ENCODE assay signal across 11 cellular contexts in the genomic region with DNA sequence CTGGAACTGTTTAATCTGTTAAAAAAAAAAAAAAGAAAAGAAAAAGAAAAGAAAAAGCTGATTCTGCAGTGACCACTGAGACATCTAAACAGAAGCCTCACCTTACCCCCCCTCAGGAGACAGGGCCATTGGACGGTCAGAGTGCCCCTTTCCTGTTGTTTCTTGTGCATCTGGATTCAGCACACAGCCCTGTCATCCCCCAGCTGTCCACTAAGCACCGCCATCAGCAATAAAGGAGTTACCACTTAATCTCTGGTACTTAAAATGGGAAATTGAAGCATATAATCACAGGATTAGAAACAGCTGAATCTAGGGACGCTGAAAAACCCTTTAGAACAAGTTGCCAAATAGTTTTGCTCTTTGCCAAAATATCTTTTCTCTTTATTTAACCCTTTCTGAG.
DNase-seq lines count a peak whose midpoint lies in the region; ATAC-seq, FAIRE-seq and TF ChIP-seq lines count a peak whose summit lies in the region.
"Had no signal": no experiment of that assay in that cellular context is flagged by ENCODE, and none has a peak within 500 bp of the region (broad histone marks: within the 10 kb centered on the region; RNA-seq: fewer than 3 reads in every experiment).

No MANE protein-coding gene starts in this region.

- WGBS in GM12878 (ENCODE audit: insufficient coverage, insufficient replicate concordance, low lambda C conversion rate, missing lambda C conversion rate): 28% methylated on average over 3 of the region's 3 CpGs
- WGBS in right lobe of liver (ENCODE audit: insufficient coverage, low coverage, low lambda C conversion rate, missing lambda C conversion rate): 19% methylated on average over 3 of the region's 3 CpGs

- in situ Hi-C loops in GM13976 (cut with MboI; ENCODE audit: low sequenced_read_pairs, unreplicated experiment) (no loop called here), GM12878 (cut with MboI) (no loop called here)

- no TSS peak for BruUV-seq in GM12878 (replicated peaks; lab: Mats Ljungman, UMichigan)

- no peak for TF ChIP-seq EP300 in GM12878 (IDR thresholded peaks at IDR 0.05; ENCODE audit: borderline replicate concordance in 1 of 2, control insufficient read depth in 1 of 2, low read depth in 2 of 2, low read length in 2 of 2)

- H3K36me3 ChIP-seq in GM12878 (ENCODE audit: control insufficient read depth in 2 of 2, insufficient read depth in 2 of 2, low read length in 1 of 2): no peaks in the 10 kb centered on the region
- no peaks in the 10 kb centered on the region for H3K36me3 ChIP-seq in right lobe of liver

- no peak for FAIRE-seq in GM12878 (lab: Jason Lieb, UNC)

- CTCF ChIA-PET in GM12878 (lab: Yijun Ruan, JAX): interaction anchor here (1.0 to 1.6 kb wide), 4 partner anchors 11 to 221 kb away, joined by 3 to 4 read pairs (median 4); no protein-coding TSS in a partner anchor

- H3K9me3 ChIP-seq in GM12878 (replicated peaks; ENCODE audit: control insufficient read depth, insufficient read depth, low read length) (no peaks in the 10 kb centered on the region), right lobe of liver (no peaks in the 10 kb centered on the region)

- H3K27ac ChIP-seq in GM12878 (ENCODE audit: control insufficient read depth, insufficient read depth): no peak overlapping the region
- H3K27ac ChIP-seq in right lobe of liver: no peak overlapping the region

- 0 out of 2 replicates have a peak, but pooled peaks have one; percentile 7 for TF ChIP-seq RAD21 in GM12878 (IDR thresholded peaks at IDR 0.05; ENCODE audit: insufficient read depth, low read depth, low read length)

- ATAC-seq in GM12878 (peak; percentile 83), right lobe of liver (peak; percentile 45 to 64 (median 58)), HG03571 (IDR thresholded peaks at IDR 0.05; ENCODE audit: unreplicated experiment) (no peak), HG03565 (IDR thresholded peaks at IDR 0.05; ENCODE audit: unreplicated experiment) (no peak)
- ATAC-seq: naive thymus-derived CD8-positive, alpha-beta T cell; T-cell had no signal

- H3K4me3 ChIP-seq in GM12878 (no peak overlapping the region), right lobe of liver (no peak overlapping the region)

- H3K9ac ChIP-seq in GM12878 (ENCODE audit: control insufficient read depth, insufficient read depth, low read length): no peak overlapping the region

- POLR2A ChIA-PET in GM12878 (lab: Charles Lee): no interaction called here

- H3K4me2 ChIP-seq in GM12878 (ENCODE audit: control insufficient read depth, insufficient read depth): no peak overlapping the region

- H3K27me3 ChIP-seq in GM12878 (replicated peaks in 1 of 2; ENCODE audit: control insufficient read depth in 2 of 2, insufficient read depth in 2 of 2, low read length in 1 of 2): no peaks in the 10 kb centered on the region; a peak in 1 of 4 replicates
- no peaks in the 10 kb centered on the region for H3K27me3 ChIP-seq in right lobe of liver

- TF ChIP-seq POLR2A in GM12878 (IDR thresholded peaks at IDR 0.05; ENCODE audit: low read depth, low read length): no peak
- TF ChIP-seq POLR2A in right lobe of liver (IDR thresholded peaks at IDR 0.05): no peak

- intact Hi-C loops in GM12878 (cut with micrococcal nuclease; ENCODE audit: unreplicated experiment) (no loop called here), right lobe of liver (cut with DNase I) (no loop called here)

- RAD21 ChIA-PET in GM12878 (lab: Charles Lee; ENCODE audit: unreplicated experiment): interaction anchor here (1.3 kb wide), 1 partner anchor 62 kb away, joined by 3 read pairs; no protein-coding TSS in a partner anchor

- H3K79me2 ChIP-seq in GM12878 (ENCODE audit: control insufficient read depth, insufficient read depth, low read length): no peaks in the 10 kb centered on the region

- SMC1A ChIA-PET in GM12878 (lab: Charles Lee; ENCODE audit: uncharacterized antibody, unreplicated experiment): interaction anchor here (0.7 to 0.9 kb wide), 2 partner anchors 53 to 63 kb away, joined by 3 read pairs; no protein-coding TSS in a partner anchor

- H4K20me1 ChIP-seq in GM12878 (ENCODE audit: control insufficient read depth, insufficient read depth): no peaks in the 10 kb centered on the region

- DNase-seq in GM13976 (ENCODE audit: low spot score): no peak
- peak; percentile 21 for DNase-seq in NAMALWA (ENCODE audit: low spot score)
- no peak for DNase-seq in GM12878 (ENCODE audit: low read depth, low spot score)
- no peak for DNase-seq in right lobe of liver
- no peak for DNase-seq in NCI-H2196 (lab: John Stamatoyannopoulos, UW; ENCODE audit: unreplicated experiment)
- DNase-seq in OCI-M2 (lab: John Stamatoyannopoulos, UW; ENCODE audit: unreplicated experiment): no peak
- DNase-seq: activated gamma-delta T cell; naive thymus-derived CD8-positive, alpha-beta T cell; T-cell had no signal

- H2AFZ ChIP-seq in GM12878 (ENCODE audit: control insufficient read depth, low read depth, low read length): no peak overlapping the region

- H3K4me1 ChIP-seq in GM12878 (ENCODE audit: control insufficient read depth, insufficient read depth, low read length) (no peaks in the 10 kb centered on the region), right lobe of liver (peaks cover 0 to 4% (median 0%) of the 10 kb centered on the region in 4 donors)

- TF ChIP-seq CTCF in GM13976 (IDR thresholded peaks at IDR 0.05; ENCODE audit: borderline replicate concordance, control extremely low read depth, extremely low read depth, insufficient read depth, missing control alignments) (peak; percentile 11), GM12878 (IDR thresholded peaks at IDR 0.05 in 2 of 3, conservative IDR thresholded peaks at IDR 0.05 in 1 of 3; ENCODE audit: control insufficient read depth in 2 of 3, extremely low read depth in 1 of 3, insufficient read depth in 1 of 3, low read depth in 3 of 3, low read length in 3 of 3) (peak; percentile 12 to 28 (median 28); a peak in 4 of 6 replicates), right lobe of liver (IDR thresholded peaks at IDR 0.05) (peak in 2 of 4 donors; percentile 18 to 20)

TF ChIP-seq in GM12878, 131 proteins besides CTCF, POLR2A, EP300 and RAD21:
- TF ChIP-seq TBL1XR1 (IDR thresholded peaks at IDR 0.05; ENCODE audit: low read depth, low read length) (no peak), USF1 (IDR thresholded peaks at IDR 0.05; ENCODE audit: borderline replicate concordance, extremely low read length, insufficient read depth, low read depth, low read length) (no peak), YBX1 (IDR thresholded peaks at IDR 0.05) (no peak), ZBTB4 (CRISPR knock-in tag; IDR thresholded peaks at IDR 0.05) (no peak)

Comparison
In these comparisons a context has a peak if more than half of its experiments do, and no peak if none do; other contexts are left out.
1. ATAC-seq: peak in GM12878 (single experiment) and right lobe of liver (4 of 4); none in HG03571 (single experiment) and HG03565 (single experiment).